In genomic region chr7:2652736-2653060, GRCh38 we compare ENCODE assay signal across 20 cellular contexts. TPM values are rescaled to one million over a fixed set of nuclear protein-coding genes. Genes with fewer than 3 reads are reported as not detected.
DNase-seq lines count a peak whose midpoint lies in the region; ATAC-seq, FAIRE-seq and TF ChIP-seq lines count a peak whose summit lies in the region.
"Had no signal": no experiment of that assay in that cellular context is flagged by ENCODE, and none has a peak within 500 bp of the region (broad histone marks: within the 10 kb centered on the region; RNA-seq: fewer than 3 reads in every experiment).

No MANE protein-coding gene starts in this region.

- no peak for TF ChIP-seq POLR2A in K562 (conservative IDR thresholded peaks at IDR 0.05)
- TF ChIP-seq POLR2A in testis (IDR thresholded peaks at IDR 0.05), result no peak

- H3K36me3 ChIP-seq in BLaER1 (peaks cover 99% of the 10 kb centered on the region), K562 (ENCODE audit: control insufficient read depth, insufficient read depth, low read length) (no peaks in the 10 kb centered on the region), neural progenitor cell (no peaks in the 10 kb centered on the region), testis (ENCODE audit: low read depth, missing control alignments) (no peaks in the 10 kb centered on the region)

- TF ChIP-seq CTCF in K562 (IDR thresholded peaks at IDR 0.05 in 2 of 3, conservative IDR thresholded peaks at IDR 0.05 in 1 of 3; ENCODE audit: insufficient read depth in 2 of 3, low read depth in 1 of 3, low read length in 3 of 3), result no peak
- no peak for TF ChIP-seq CTCF in neural progenitor cell (IDR thresholded peaks at IDR 0.05)
- TF ChIP-seq CTCF in testis (IDR thresholded peaks at IDR 0.05), result no peak

- H3F3A ChIP-seq in neural progenitor cell (ENCODE audit: low read depth), result no peaks in the 10 kb centered on the region

- no peak overlapping the region for H3K4me3 Mint-ChIP-seq in neural progenitor cell
- H3K4me3 Mint-ChIP-seq: CD4-positive, alpha-beta memory T cell; IgD-negative memory B cell had no signal

- intact Hi-C loops in K562 (cut with micrococcal nuclease), result loop anchor here (10.0 kb wide), 1 partner anchor 88 kb away; no protein-coding TSS in a partner anchor
- intact Hi-C loops in testis (cut with DNase I; ENCODE audit: low total_unique reads), result no loop called here

- no TSS peak for BruUV-seq in K562 (replicated peaks; lab: Mats Ljungman, UMichigan)

- peak overlapping the region; percentile 42 for H3K27ac Mint-ChIP-seq in neural progenitor cell
- H3K27ac Mint-ChIP-seq: CD4-positive, alpha-beta memory T cell; IgD-negative memory B cell had no signal

- peaks cover 8% of the 10 kb centered on the region for H3K27me3 Mint-ChIP-seq in neural progenitor cell (ENCODE audit: insufficient read depth, low read depth)
- H3K27me3 Mint-ChIP-seq: CD4-positive, alpha-beta memory T cell; IgD-negative memory B cell had no signal

- H2AFZ ChIP-seq in K562 (ENCODE audit: low read depth, low read length) (no peak overlapping the region), neural progenitor cell (replicated peaks) (no peak overlapping the region)

- no peak for DNase-seq in HTR-8/SVneo (ENCODE audit: insufficient read length, low spot score)
- no peak for DNase-seq in K562 (ENCODE audit: extremely low read depth in 1 of 4, low spot score in 3 of 4)
- no peak for DNase-seq in neural progenitor cell (ENCODE audit: low spot score)
- DNase-seq in testis, result no peak
- DNase-seq in G401 (ENCODE audit: low spot score), result no peak
- no peak for DNase-seq in substantia nigra (lab: John Stamatoyannopoulos, UW)
- no peak for DNase-seq in stimulated activated CD4-positive, alpha-beta T cell treated with anti-CD3 and anti-CD28 coated beads, Interleukin-4, amount 100 ng/mL, for 24 hours
- DNase-seq: ACHN; CD4-positive, alpha-beta memory T cell; DMS79 treated with DMSO at 0.1 percent for 48 hours; EL; GDM1 had no signal

- H4K20me1 ChIP-seq in BLaER1 (peaks cover 88% of the 10 kb centered on the region), K562 (replicated peaks; ENCODE audit: control insufficient read depth, insufficient read depth, low read length) (peaks cover 5% of the 10 kb centered on the region), neural progenitor cell (ENCODE audit: low read depth) (peaks cover 4% of the 10 kb centered on the region)

- WGBS in K562 (ENCODE audit: insufficient coverage, low coverage, missing lambda C conversion rate), result 33% methylated on average over 6 of the region's 12 CpGs
- WGBS in testis, 2 donors, result 96% methylated on average over 12 of the region's 12 CpGs; no CpG with 5 or more reads in 1 of the 2 donors

- no peaks in the 10 kb centered on the region for H3K9me3 Mint-ChIP-seq in neural progenitor cell
- H3K9me3 Mint-ChIP-seq: CD4-positive, alpha-beta memory T cell; IgD-negative memory B cell had no signal

- H3K79me2 ChIP-seq in K562 (ENCODE audit: control insufficient read depth, insufficient read depth, low read length), result no peaks in the 10 kb centered on the region
- no peaks in the 10 kb centered on the region for H3K79me2 ChIP-seq in neural progenitor cell (ENCODE audit: low read depth)

- H3K9ac ChIP-seq in BLaER1, result peak overlapping the region; percentile 51; the same call in 1 of the 2 replicates
- no peak overlapping the region for H3K9ac ChIP-seq in K562 (ENCODE audit: insufficient read depth in 1 of 2, low read depth in 2 of 2, low read length in 2 of 2)
- no peak overlapping the region for H3K9ac ChIP-seq in neural progenitor cell

- in situ Hi-C loops in K562 (cut with MboI), result no loop called here
- in situ Hi-C loops in G401 (cut with HindIII; ENCODE audit: low sequenced_read_pairs), result no loop called here

- FAIRE-seq in HTR-8/SVneo (lab: Jason Lieb, UNC), result peak; percentile 38
- FAIRE-seq in K562 (lab: Jason Lieb, UNC), result no peak
- FAIRE-seq: GM12892, GM19239, H54 had no signal

- peaks cover 2% of the 10 kb centered on the region for H3K4me1 Mint-ChIP-seq in neural progenitor cell
- H3K4me1 Mint-ChIP-seq: IgD-negative memory B cell had no signal

- peaks cover 11% of the 10 kb centered on the region for H3K36me3 Mint-ChIP-seq in neural progenitor cell

- H3K27ac ChIP-seq in BLaER1, result peak overlapping the region; percentile 50
- H3K27ac ChIP-seq in K562 (ENCODE audit: extremely low read depth, low read depth, low read length), result no peak overlapping the region
- no peak overlapping the region for H3K27ac ChIP-seq in neural progenitor cell
- H3K27ac ChIP-seq in testis, result no peak overlapping the region
- no peak overlapping the region for H3K27ac ChIP-seq in substantia nigra (ENCODE audit: low read depth, low read length, poor library complexity, severe bottlenecking)
- H3K27ac ChIP-seq: C4-2B, HL-60 had no signal

- H3K9me1 ChIP-seq in K562 (ENCODE audit: control insufficient read depth, insufficient read depth, low read length), result peaks cover 3% of the 10 kb centered on the region

- CTCF ChIA-PET in K562 (lab: Yijun Ruan, JAX; ENCODE audit: low intra/inter-chr PET ratio), result no interaction called here

- no peak for TF ChIP-seq EP300 in K562 (IDR thresholded peaks at IDR 0.05; ENCODE audit: low read length)

- H3K27me3 ChIP-seq in BLaER1 (no peaks in the 10 kb centered on the region), K562 (ENCODE audit: control insufficient read depth in 2 of 2, insufficient read depth in 2 of 2, low read length in 2 of 2) (peaks cover 2 to 23% of the 10 kb centered on the region in 2 experiments; a peak in 2 of 5 replicates), neural progenitor cell (no peaks in the 10 kb centered on the region), testis (no peaks in the 10 kb centered on the region)

- H3K4me2 ChIP-seq in BLaER1 (peak overlapping the region; percentile 64), K562 (ENCODE audit: insufficient read depth, low read length) (no peak overlapping the region), neural progenitor cell (no peak overlapping the region)

- peaks cover 57% of the 10 kb centered on the region for H3K4me1 ChIP-seq in BLaER1
- peaks cover 0 to 45% of the 10 kb centered on the region in 2 experiments; a peak in 3 of 5 replicates for H3K4me1 ChIP-seq in K562 (replicated peaks in 1 of 2; ENCODE audit: control insufficient read depth in 2 of 2, insufficient read depth in 2 of 2, low read length in 2 of 2)
- no peaks in the 10 kb centered on the region for H3K4me1 ChIP-seq in neural progenitor cell
- no peaks in the 10 kb centered on the region for H3K4me1 ChIP-seq in testis

- no peak for TF ChIP-seq RAD21 in K562 (CRISPR knock-in tag; conservative IDR thresholded peaks at IDR 0.05 in 1 of 2, IDR thresholded peaks at IDR 0.05 in 1 of 2)

- H3K9me3 ChIP-seq in BLaER1 (no peaks in the 10 kb centered on the region), K562 (replicated peaks; ENCODE audit: control insufficient read depth, insufficient read depth, low read depth, low read length) (no peaks in the 10 kb centered on the region), neural progenitor cell (ENCODE audit: low read depth) (no peaks in the 10 kb centered on the region), testis (no peaks in the 10 kb centered on the region)

- no peak overlapping the region for H3K4me3 ChIP-seq in BLaER1
- H3K4me3 ChIP-seq in K562, result no peak overlapping the region
- H3K4me3 ChIP-seq in neural progenitor cell, result no peak overlapping the region
- H3K4me3 ChIP-seq in testis, result no peak overlapping the region

- POLR2A ChIA-PET in K562 (lab: Yijun Ruan, JAX), result interaction anchor here (1.2 kb wide), 1 partner anchor 154 kb away, joined by 3 read pairs; no protein-coding TSS in a partner anchor

- ATAC-seq in K562, result no peak
- ATAC-seq: HCT116 had no signal

RNA-seq across cellular contexts. Expression of gene TTYH3, which starts 20.9 kb away (rescaled TPM):
- total RNA-seq in K562 (2011; cell fraction: chromatin; rRNA removed; ENCODE audit: low replicate concordance), result 4.3 and 18.5 TPM in 2 replicates
- total RNA-seq in K562 (2011; cell fraction: nucleolus; rRNA removed), result 13.6 and 17.2 TPM in 2 replicates
- 8.4 and 9.7 TPM in 2 replicates for total RNA-seq in K562 (2011; cell fraction: nucleoplasm; rRNA removed)
- total RNA-seq in K562 (2014; rRNA removed) (1.4 and 1.5 TPM in 2 replicates), K562 (2014; rRNA removed; fragmentation: Illumina TruSeq; extraction: Trizol) (0.06 and 0.11 TPM in 2 replicates), K562 (2015; rRNA removed; fragmentation: Illumina TruSeq; extraction: Trizol) (0.62 and 0.79 TPM in 2 replicates), K562 (2021) (4.9 and 5.5 TPM in 2 replicates), neural progenitor cell (ENCODE audit: low replicate concordance) (13.2 and 60.0 TPM in 2 replicates), testis (10 to 100 TPM; 59.5 to 69.9 TPM)
- polyA plus RNA-seq in K562 (2011; rRNA removed) (1.7 and 4.5 TPM in 2 replicates), K562 (2014; fragmentation: Illumina TruSeq; extraction: Trizol) (1.1 and 2.0 TPM in 2 replicates), K562 (2014; fragmentation: Nextera tagmentation; extraction: Ambion mirVana) (under 1 TPM; 0.01 to 0.04 TPM), K562 (2014; rRNA removed) (1.1 and 1.9 TPM in 2 replicates), testis (ENCODE audit: insufficient read depth, low read depth, low replicate concordance) (35.6 TPM)
- polyA plus RNA-seq in K562 (2011; cell fraction: cytosol; rRNA removed), result 2.7 and 5.1 TPM in 2 replicates
- polyA plus RNA-seq in K562 (2011; cell fraction: nucleus; rRNA removed), result 13.6 and 13.8 TPM in 2 replicates
- 3.5 and 7.4 TPM in 2 replicates for polyA plus RNA-seq in K562 (2012)
- 0.96 and 1.1 TPM in 2 replicates for polyA minus RNA-seq in K562 (2011; rRNA and poly(A)+ RNA removed)
- 5.5 and 6.6 TPM in 2 replicates for polyA minus RNA-seq in K562 (2011; cell fraction: cytosol; rRNA and poly(A)+ RNA removed)
- 5.7 and 5.9 TPM in 2 replicates for polyA minus RNA-seq in K562 (2011; cell fraction: nucleus; rRNA and poly(A)+ RNA removed)
- total RNA-seq in G401 (2014; rRNA removed; shearing (Covaris generic)), result 17.7 and 18.7 TPM in 2 replicates

RNA-seq across cellular contexts. Expression of gene AMZ1, which starts 35.3 kb away (rescaled TPM):
- total RNA-seq in K562 (2011; cell fraction: chromatin; rRNA removed; ENCODE audit: low replicate concordance), result 0.07 and 0.12 TPM in 2 replicates
- total RNA-seq in K562 (2011; cell fraction: nucleolus; rRNA removed), result 0.17 TPM in 1 of 2 replicates, not detected in the other
- total RNA-seq in K562 (2011; cell fraction: nucleoplasm; rRNA removed), result 0.07 and 0.08 TPM in 2 replicates
- total RNA-seq in K562 (2014; rRNA removed) (not detected in 2 replicates), K562 (2014; rRNA removed; fragmentation: Illumina TruSeq; extraction: Trizol) (not detected in 2 replicates), K562 (2015; rRNA removed; fragmentation: Illumina TruSeq; extraction: Trizol) (not detected in 2 replicates), K562 (2021) (not detected in 2 replicates), neural progenitor cell (ENCODE audit: low replicate concordance) (0.09 TPM in 1 of 2 replicates, not detected in the other), testis (1 to 10 TPM; 1.1 to 2.7 TPM)
- polyA plus RNA-seq in K562 (2011; rRNA removed) (not detected in 2 replicates), K562 (2014; fragmentation: Illumina TruSeq; extraction: Trizol) (not detected in 2 replicates), K562 (2014; fragmentation: Nextera tagmentation; extraction: Ambion mirVana) (not detected), K562 (2014; rRNA removed) (not detected in 2 replicates), testis (ENCODE audit: insufficient read depth, low read depth, low replicate concordance) (3.2 TPM)
- polyA plus RNA-seq in K562 (2011; cell fraction: cytosol; rRNA removed), result not detected in 2 replicates
- not detected in 2 replicates for polyA plus RNA-seq in K562 (2011; cell fraction: nucleus; rRNA removed)
- polyA plus RNA-seq in K562 (2012), result 0.04 and 0.08 TPM in 2 replicates
- polyA minus RNA-seq in K562 (2011; rRNA and poly(A)+ RNA removed), result 0.04 TPM in 1 of 2 replicates, not detected in the other
- not detected in 2 replicates for polyA minus RNA-seq in K562 (2011; cell fraction: cytosol; rRNA and poly(A)+ RNA removed)
- not detected in 2 replicates for polyA minus RNA-seq in K562 (2011; cell fraction: nucleus; rRNA and poly(A)+ RNA removed)
- total RNA-seq in G401 (2014; rRNA removed; shearing (Covaris generic)), result not detected in 2 replicates
